Comparison of ENCODE assay signal across 23 cellular contexts in the genomic region with DNA sequence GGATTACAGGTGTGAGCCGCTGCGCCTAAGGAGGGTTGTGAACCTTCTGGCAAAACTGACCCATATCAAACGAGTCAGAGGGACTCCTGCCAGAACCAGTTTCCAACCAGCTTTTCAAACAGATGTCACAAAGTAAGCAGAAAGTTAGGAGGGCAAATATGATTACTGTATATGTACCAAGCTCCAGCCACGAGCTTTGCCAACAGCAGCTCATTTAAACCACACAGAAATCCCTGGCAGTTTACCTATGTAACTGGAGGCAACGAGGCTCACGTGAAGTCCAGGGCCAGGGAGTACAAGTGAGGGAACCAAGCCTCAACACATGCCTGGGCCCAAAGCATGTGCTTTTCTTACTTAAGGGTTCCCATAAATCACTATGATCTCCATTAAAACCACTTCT. TPM values are rescaled to one million over a fixed set of nuclear protein-coding genes. Genes with fewer than 3 reads are reported as not detected.
DNase-seq lines count a peak whose midpoint lies in the region; ATAC-seq and TF ChIP-seq lines count a peak whose summit lies in the region.
"Had no signal": no experiment of that assay in that cellular context is flagged by ENCODE, and none has a peak within 500 bp of the region (broad histone marks: within the 10 kb centered on the region; RNA-seq: fewer than 3 reads in every experiment).

No MANE protein-coding gene starts in this region.

- peak overlapping the region; percentile 11 to 54 (median 28) for H3K27ac ChIP-seq in body of pancreas

- TF ChIP-seq CTCF in body of pancreas (IDR thresholded peaks at IDR 0.05) = no peak

- DNase-seq in DMS53 (lab: John Stamatoyannopoulos, UW) (peak; percentile 30), DMS53 treated with DMSO at 0.1 percent for 48 hours (lab: John Stamatoyannopoulos, UW; ENCODE audit: unreplicated experiment) (no peak), body of pancreas (peak; percentile 65 to 83 (median 82)), SW480 (ENCODE audit: low spot score) (no peak), SIG-M5 treated with dmso at 0.1 percent for 504 hours (lab: John Stamatoyannopoulos, UW; ENCODE audit: unreplicated experiment) (no peak), nucleus accumbens (lab: John Stamatoyannopoulos, UW) (no peak)
- DNase-seq: AML-193; C1 segment of cervical spinal cord; CD8-positive, alpha-beta memory T cell; DMS79 treated with DMSO at 0.1 percent for 48 hours; H7; HFFc6; KG1; NCI-H1092 treated with DMSO at 0.1 percent for 48 hours; NCI-H146; NCI-H2029; NCI-H226; NCI-H510A treated with DMSO at 0.1 percent for 48 hours; NCI-H748 treated with DMSO at 0.1 percent for 48 hours; Peyer's patch had no signal

- 47% methylated on average over 6 of the region's 6 CpGs; no CpG with 5 or more reads in 1 of the 2 donors for WGBS in body of pancreas, 2 donors

- peak overlapping the region; percentile 22 for H3K9ac ChIP-seq in mucosa of stomach (ENCODE audit: low read length)

- peaks cover 16% of the 10 kb centered on the region for H3K4me1 ChIP-seq in body of pancreas
- peaks cover 15% of the 10 kb centered on the region for H3K4me1 ChIP-seq in mucosa of stomach (ENCODE audit: control insufficient read depth, insufficient read depth, low read length)
- H3K4me1 ChIP-seq: Peyer's patch had no signal

- no peak for TF ChIP-seq POLR2A in body of pancreas (IDR thresholded peaks at IDR 0.05)

- intact Hi-C loops in body of pancreas (cut with DNase I) = no loop called here

- H3K27me3 ChIP-seq in body of pancreas (no peaks in the 10 kb centered on the region), mucosa of stomach (ENCODE audit: control insufficient read depth, insufficient read depth, low read length) (no peaks in the 10 kb centered on the region)
- H3K27me3 ChIP-seq: Peyer's patch had no signal

- no peak overlapping the region for H3K4me3 ChIP-seq in body of pancreas
- no peak overlapping the region for H3K4me3 ChIP-seq in mucosa of stomach (ENCODE audit: low read length)
- H3K4me3 ChIP-seq: Peyer's patch had no signal

- H3K36me3 ChIP-seq in body of pancreas (replicated peaks in 1 of 2; ENCODE audit: insufficient read depth in 1 of 2, low read depth in 2 of 2) = peaks cover 0 to 14% of the 10 kb centered on the region in 2 donors
- H3K36me3 ChIP-seq in mucosa of stomach (ENCODE audit: control insufficient read depth, insufficient read depth, low read length) = peaks cover 3% of the 10 kb centered on the region

- H3K9me3 ChIP-seq in body of pancreas = no peaks in the 10 kb centered on the region
- H3K9me3 ChIP-seq in mucosa of stomach (ENCODE audit: control insufficient read depth, low read length) = no peaks in the 10 kb centered on the region
- H3K9me3 ChIP-seq: Peyer's patch had no signal

- ATAC-seq in body of pancreas = peak; percentile 92
- ATAC-seq in GM21360 (IDR thresholded peaks at IDR 0.05; ENCODE audit: unreplicated experiment) = no peak
- ATAC-seq: Right ventricle myocardium inferior had no signal

RNA-seq across cellular contexts. Expression of gene DAGLB, which starts 12.5 kb away (rescaled TPM):
- 10 to 100 TPM in 1 of 2 donors, 1 to 10 TPM in 1; 7.8 to 34.6 TPM for total RNA-seq in body of pancreas

RNA-seq across cellular contexts. Expression of gene KDELR2, which starts 23.6 kb away (rescaled TPM):
- total RNA-seq in body of pancreas = 10 to 100 TPM; 61.2 to 76.1 TPM

Comparison
In these comparisons a context has a peak if more than half of its experiments do, and no peak if none do; other contexts are left out.
1. DNase-seq: peak in DMS53 (single experiment) and body of pancreas (4 of 4); none in DMS53 treated with DMSO at 0.1 percent for 48 hours (single experiment), SW480 (single experiment), SIG-M5 treated with dmso at 0.1 percent for 504 hours (single experiment) and nucleus accumbens (0 of 56).